7 cellular contexts compared by ENCODE assay signal in the genomic region with DNA sequence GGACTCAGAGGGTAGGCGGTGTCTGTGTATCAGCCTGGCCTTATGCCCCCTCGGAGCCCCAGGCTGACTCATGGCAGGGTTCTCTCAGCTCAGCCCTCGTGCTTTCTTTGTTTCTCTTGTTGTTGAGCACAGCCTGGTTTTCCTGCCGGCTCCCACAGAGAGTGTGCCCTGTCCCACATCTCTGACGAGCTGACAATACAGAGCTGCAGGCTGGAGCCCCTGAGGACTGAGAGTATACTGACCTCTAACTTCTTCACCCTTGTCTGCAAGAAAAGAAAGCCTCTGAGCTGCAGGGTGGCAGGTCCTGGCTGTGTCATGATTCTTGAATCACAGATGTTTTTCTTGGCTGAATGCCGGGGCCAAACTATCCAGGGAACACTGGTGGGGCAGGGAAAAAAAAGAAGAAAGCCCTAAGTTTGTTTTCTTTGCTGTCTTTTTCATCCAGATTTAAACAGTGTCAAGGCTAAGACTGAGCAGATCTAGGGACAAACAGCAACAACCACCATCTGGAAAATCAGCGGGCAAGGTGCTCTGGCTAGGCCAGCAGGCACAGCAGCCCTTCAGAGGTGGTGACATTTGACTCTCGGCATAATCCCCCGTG.
DNase-seq lines count a peak whose midpoint lies in the region; ATAC-seq, FAIRE-seq and TF ChIP-seq lines count a peak whose summit lies in the region.

No MANE protein-coding gene starts in this region.

- peak overlapping the region; percentile 93 for H3K4me2 ChIP-seq in IMR-90 (ENCODE audit: low read depth, low read length)

- no peaks in the 10 kb centered on the region for H3K9me1 ChIP-seq in IMR-90 (ENCODE audit: insufficient read depth, low read length)

- no peak overlapping the region for H2BK120ac ChIP-seq in IMR-90 (ENCODE audit: low read depth, low read length)

- ATAC-seq in IMR-90 (ENCODE audit: low read depth): peak; percentile 91
- no peak for ATAC-seq in left lobe of liver

- H3K36me3 ChIP-seq in IMR-90 (ENCODE audit: control insufficient read depth, insufficient read depth, low read length): no peaks in the 10 kb centered on the region
- H3K36me3 ChIP-seq in kidney (ENCODE audit: control insufficient read depth in 1 of 2, insufficient read depth in 2 of 2, low read length in 2 of 2): no peaks in the 10 kb centered on the region
- H3K36me3 ChIP-seq in thyroid gland: no peaks in the 10 kb centered on the region

- H3K14ac ChIP-seq in IMR-90 (replicated peaks; ENCODE audit: low read depth, low read length): no peak overlapping the region

- no peak overlapping the region for H2AK9ac ChIP-seq in IMR-90 (replicated peaks; ENCODE audit: low read depth, low read length, poor library complexity)

- intact Hi-C loops in IMR-90 (cut with micrococcal nuclease) (no loop called here), kidney (cut with DNase I) (no loop called here), thyroid gland (cut with DNase I) (no loop called here)

- H4K5ac ChIP-seq in IMR-90 (ENCODE audit: low read depth, low read length): no peak overlapping the region

- H3K23ac ChIP-seq in IMR-90 (ENCODE audit: low read depth, low read length): no peak overlapping the region

- H2BK20ac ChIP-seq in IMR-90 (ENCODE audit: low read depth, low read length): no peak overlapping the region

- H4K20me1 ChIP-seq in IMR-90 (ENCODE audit: insufficient read depth, low read length): no peaks in the 10 kb centered on the region

- no peak overlapping the region for H4K8ac ChIP-seq in IMR-90 (ENCODE audit: low read depth in 2 of 2, low read length in 2 of 2)

- CTCF ChIA-PET in IMR-90 (lab: Yijun Ruan, JAX): interaction anchor here (0.8 to 1.1 kb wide), 2 partner anchors 19 to 57 kb away, joined by 3 read pairs; no protein-coding TSS in a partner anchor

- TF ChIP-seq POLR2A in IMR-90 (IDR thresholded peaks at IDR 0.05; ENCODE audit: low read depth, low read length) (no peak), thyroid gland (IDR thresholded peaks at IDR 0.05) (no peak)

- H3K27me3 ChIP-seq in IMR-90 (ENCODE audit: control insufficient read depth, insufficient read depth, low read length) (peaks cover under 1% of the 10 kb centered on the region; the same call in 1 of the 2 replicates), thyroid gland (no peaks in the 10 kb centered on the region)

- TF ChIP-seq CTCF in IMR-90 (conservative IDR thresholded peaks at IDR 0.05; ENCODE audit: low read depth, low read length): no peak
- no peak for TF ChIP-seq CTCF in cardiac fibroblast (IDR thresholded peaks at IDR 0.05; ENCODE audit: low read depth, low read length)
- no peak for TF ChIP-seq CTCF in kidney (IDR thresholded peaks at IDR 0.05; ENCODE audit: borderline replicate concordance, extremely low read depth, insufficient read depth)
- no peak for TF ChIP-seq CTCF in thyroid gland (IDR thresholded peaks at IDR 0.05)

- POLR2A ChIA-PET in IMR-90 (lab: Charles Lee; ENCODE audit: unreplicated experiment): no interaction called here

- no peak for TF ChIP-seq RAD21 in IMR-90 (IDR thresholded peaks at IDR 0.05; ENCODE audit: low read length)

- H4K91ac ChIP-seq in IMR-90 (ENCODE audit: insufficient read depth, low read depth, low read length): no peak overlapping the region

- no peaks in the 10 kb centered on the region for H3K79me1 ChIP-seq in IMR-90 (ENCODE audit: low read depth in 1 of 2, low read length in 2 of 2)

- no peak for FAIRE-seq in kidney (lab: Jason Lieb, UNC)

- no peak overlapping the region for H2AK5ac ChIP-seq in IMR-90 (ENCODE audit: low read depth, low read length)

- DNase-seq in IMR-90 (peak; percentile 64), cardiac fibroblast (ENCODE audit: low read depth in 2 of 2) (peak; percentile 76 to 80), kidney (peak; percentile 77), thyroid gland (peak; percentile 78 to 82), activated T-cell treated with anti-CD3 and anti-CD28 coated beads for 4 hours (no peak), left lobe of liver (ENCODE audit: low spot score) (no peak)
- no peak for DNase-seq in stimulated activated naive CD4-positive, alpha-beta T cell (lab: John Stamatoyannopoulos, UW)

- H2BK15ac ChIP-seq in IMR-90 (ENCODE audit: low read depth, low read length): no peak overlapping the region

- H3K56ac ChIP-seq in IMR-90 (ENCODE audit: extremely low read depth, insufficient read depth, low read length): no peak overlapping the region

- no peak overlapping the region; the same call in 1 of the 2 replicates for H3K18ac ChIP-seq in IMR-90 (ENCODE audit: low read depth, low read length)

- dilution Hi-C loops in IMR-90 (cut with HindIII; ENCODE audit: low sequenced_read_pairs, unreplicated experiment): no loop called here

- BruUV-seq in IMR-90 (replicated peaks; lab: Mats Ljungman, UMichigan): no TSS peak

- H3K4me3 ChIP-seq in IMR-90 (ENCODE audit: insufficient read depth, low read depth, low read length): peak overlapping the region; percentile 10; the same call in 1 of the 2 replicates
- H3K4me3 ChIP-seq in cardiac fibroblast (replicated peaks in 1 of 2; ENCODE audit: low read depth in 2 of 2, low read length in 2 of 2): peak overlapping the region in 1 of 2 donors; percentile 24
- H3K4me3 ChIP-seq in kidney (ENCODE audit: low read length in 2 of 2): no peak overlapping the region
- no peak overlapping the region for H3K4me3 ChIP-seq in thyroid gland (replicated peaks in 1 of 3)

- H2AFZ ChIP-seq in IMR-90 (replicated peaks; ENCODE audit: low read length, poor library complexity): peak overlapping the region; percentile 72

- in situ Hi-C loops in IMR-90 (cut with MboI; ENCODE audit: low sequenced_read_pairs): no loop called here

- no peak overlapping the region for H3K9ac ChIP-seq in IMR-90 (ENCODE audit: low read depth, low read length)
- H3K9ac ChIP-seq in kidney (ENCODE audit: low read length in 2 of 2): no peak overlapping the region

- H3K27ac ChIP-seq in IMR-90 (ENCODE audit: insufficient read depth, low read length): no peak overlapping the region
- H3K27ac ChIP-seq in kidney (ENCODE audit: low read depth in 2 of 2, low read length in 2 of 2): no peak overlapping the region
- H3K27ac ChIP-seq in thyroid gland: peak overlapping the region in 2 of 3 donors; percentile 21 to 47

- WGBS in IMR-90 (ENCODE audit: extremely low coverage in 2 of 2, insufficient read length in 1 of 2), 2 experiments: 0% methylated on average over 2 of the region's 9 CpGs; no CpG with 5 or more reads in 1 of the 2 experiments
- 15 to 17% methylated on average over 9 of the region's 9 CpGs for WGBS in thyroid gland, 2 donors

- no peak overlapping the region for H3K4ac ChIP-seq in IMR-90 (ENCODE audit: low read depth, low read length)

- no peak overlapping the region for H2BK5ac ChIP-seq in IMR-90 (ENCODE audit: low read depth, low read length, poor library complexity, severe bottlenecking)

- H3K4me1 ChIP-seq in IMR-90 (ENCODE audit: control insufficient read depth, insufficient read depth, low read length) (peaks cover 9% of the 10 kb centered on the region), kidney (ENCODE audit: control insufficient read depth in 1 of 2, insufficient read depth in 1 of 2, low read depth in 1 of 2, low read length in 2 of 2) (no peaks in the 10 kb centered on the region), thyroid gland (peaks cover 13 to 16% of the 10 kb centered on the region in 2 donors)

- no peaks in the 10 kb centered on the region for H3K9me3 ChIP-seq in IMR-90 (ENCODE audit: control insufficient read depth, insufficient read depth, low read length)
- H3K9me3 ChIP-seq in kidney (ENCODE audit: control insufficient read depth in 1 of 2, low read length in 2 of 2): no peaks in the 10 kb centered on the region
- no peaks in the 10 kb centered on the region for H3K9me3 ChIP-seq in thyroid gland

TF ChIP-seq in IMR-90, 13 proteins besides CTCF, POLR2A, EP300 and RAD21:
- TF ChIP-seq FOS (IDR thresholded peaks at IDR 0.05; ENCODE audit: low read depth, low read length) (peak; percentile 27; the same call in 1 of the 2 replicates), CHD1 (IDR thresholded peaks at IDR 0.05; ENCODE audit: low read depth, low read length) (no peak)

Comparison
In these comparisons a context has a peak if more than half of its experiments do, and no peak if none do; other contexts are left out.
1. DNase-seq: peak in IMR-90 (single experiment), cardiac fibroblast (2 of 2), kidney (single experiment) and thyroid gland (2 of 2); none in stimulated activated naive CD4-positive, alpha-beta T cell (0 of 6), activated T-cell treated with anti-CD3 and anti-CD28 coated beads for 4 hours (single experiment) and left lobe of liver (single experiment).
2. H3K27ac ChIP-seq: peak in thyroid gland (2 of 3); none in IMR-90 (single experiment) and kidney (0 of 2).